Comparison of ENCODE assay signal across 12 cellular contexts in genomic region chr12:13211191-13211858, GRCh38. TPM values are rescaled to one million over a fixed set of nuclear protein-coding genes. Genes with fewer than 3 reads are reported as not detected.
A peak's percentile ranks its signal among the peaks of the same experiment; 100 is the strongest.
DNase-seq lines count a peak whose midpoint lies in the region; ATAC-seq and TF ChIP-seq lines count a peak whose summit lies in the region.
"Had no signal": no experiment of that assay in that cellular context is flagged by ENCODE, and none has a peak within 500 bp of the region (broad histone marks: within the 10 kb centered on the region; RNA-seq: fewer than 3 reads in every experiment).

No MANE protein-coding gene starts in this region.

- no peak for ATAC-seq in stimulated activated naive CD8-positive, alpha-beta T cell treated with anti-CD3 and anti-CD28 coated beads, Interleukin-15, amount 100 ng/mL, for 72 hours
- no peak for ATAC-seq in stimulated activated naive CD8-positive, alpha-beta T cell treated with anti-CD3 and anti-CD28 coated beads, Interleukin-15, Interleukin-2, amounts not matched to agents 100 U/mL and 50 U/mL, for 24 hours
- peak; percentile 59 to 68 for ATAC-seq in activated T-cell treated with anti-CD3 and anti-CD28 coated beads, Interleukin-2, amount 50 U/mL, for 72 hours (replicated peaks in 1 of 2)

- no peaks in the 10 kb centered on the region for H3K36me3 Mint-ChIP-seq in activated T-cell treated with anti-CD3 and anti-CD28 coated beads, Interleukin-2, amount 50 U/mL, for 72 hours (ENCODE audit: insufficient read depth in 2 of 2)

- H3K27me3 Mint-ChIP-seq in stimulated activated naive CD8-positive, alpha-beta T cell treated with anti-CD3 and anti-CD28 coated beads, Interleukin-15, amount 100 ng/mL, for 72 hours = no peaks in the 10 kb centered on the region
- H3K27me3 Mint-ChIP-seq in activated T-cell treated with anti-CD3 and anti-CD28 coated beads, Interleukin-2, amount 50 U/mL, for 72 hours (ENCODE audit: low read depth) = no peaks in the 10 kb centered on the region
- H3K27me3 Mint-ChIP-seq: stimulated activated naive CD8-positive, alpha-beta T cell treated with anti-CD3 and anti-CD28 coated beads, Interleukin-15, Interleukin-2, amounts not matched to agents 100 ng/mL and 50 ng/mL, for 24 hours had no signal

- peaks cover 46% of the 10 kb centered on the region for H3K4me1 Mint-ChIP-seq in stimulated activated naive CD8-positive, alpha-beta T cell treated with anti-CD3 and anti-CD28 coated beads, Interleukin-15, amount 100 ng/mL, for 72 hours
- H3K4me1 Mint-ChIP-seq in activated T-cell treated with anti-CD3 and anti-CD28 coated beads, Interleukin-2, amount 50 U/mL, for 72 hours (ENCODE audit: low read depth) = peaks cover 44% of the 10 kb centered on the region

- H3K9me3 Mint-ChIP-seq in stimulated activated naive CD8-positive, alpha-beta T cell treated with anti-CD3 and anti-CD28 coated beads, Interleukin-15, amount 100 ng/mL, for 72 hours = no peaks in the 10 kb centered on the region
- no peaks in the 10 kb centered on the region for H3K9me3 Mint-ChIP-seq in activated T-cell treated with anti-CD3 and anti-CD28 coated beads, Interleukin-2, amount 50 U/mL, for 72 hours
- H3K9me3 Mint-ChIP-seq: CD14-positive monocyte; stimulated activated naive CD8-positive, alpha-beta T cell treated with anti-CD3 and anti-CD28 coated beads, Interleukin-15, Interleukin-2, amounts not matched to agents 100 ng/mL and 50 ng/mL, for 24 hours had no signal

- peak overlapping the region; percentile 8 to 9 for H3K4me3 Mint-ChIP-seq in stimulated activated naive CD8-positive, alpha-beta T cell treated with anti-CD3 and anti-CD28 coated beads, Interleukin-15, amount 100 ng/mL, for 72 hours
- H3K4me3 Mint-ChIP-seq in activated T-cell treated with anti-CD3 and anti-CD28 coated beads, Interleukin-2, amount 50 U/mL, for 72 hours = peak overlapping the region; percentile 48 to 62
- H3K4me3 Mint-ChIP-seq: mesothelial cell of epicardium; stimulated activated naive CD8-positive, alpha-beta T cell treated with anti-CD3 and anti-CD28 coated beads, Interleukin-15, Interleukin-2, amounts not matched to agents 100 ng/mL and 50 ng/mL, for 24 hours had no signal

- TF ChIP-seq CTCF in fibroblast of the aortic adventitia (IDR thresholded peaks at IDR 0.05; ENCODE audit: insufficient read depth, low read length) = no peak

- H3K4me3 ChIP-seq in fibroblast of the aortic adventitia (ENCODE audit: low read depth, low read length) = no peak overlapping the region
- H3K4me3 ChIP-seq: spleen had no signal

- no peak for DNase-seq in stimulated activated naive CD8-positive, alpha-beta T cell treated with anti-CD3 and anti-CD28 coated beads, Interleukin-15, amount 100 ng/mL, for 72 hours
- DNase-seq in stimulated activated naive CD8-positive, alpha-beta T cell treated with anti-CD3 and anti-CD28 coated beads, Interleukin-15, Interleukin-2, amounts not matched to agents 100 U/mL and 50 U/mL, for 24 hours = no peak
- DNase-seq in activated T-cell treated with anti-CD3 and anti-CD28 coated beads, Interleukin-2, amount 50 U/mL, for 72 hours = peak; percentile 27 to 31
- DNase-seq in fibroblast of the aortic adventitia (ENCODE audit: low read depth) (peak; percentile 41), LoVo (ENCODE audit: low spot score) (no peak), NCI-H2107 treated with DMSO at 0.1 percent for 48 hours (lab: John Stamatoyannopoulos, UW; ENCODE audit: unreplicated experiment) (no peak), SIG-M5 (lab: John Stamatoyannopoulos, UW) (no peak), ecto neural progenitor cell (ENCODE audit: low spot score) (no peak)
- DNase-seq: spleen had no signal

- no peak overlapping the region for H3K27ac Mint-ChIP-seq in stimulated activated naive CD8-positive, alpha-beta T cell treated with anti-CD3 and anti-CD28 coated beads, Interleukin-15, amount 100 ng/mL, for 72 hours
- peak overlapping the region; percentile 56 for H3K27ac Mint-ChIP-seq in activated T-cell treated with anti-CD3 and anti-CD28 coated beads, Interleukin-2, amount 50 U/mL, for 72 hours
- H3K27ac Mint-ChIP-seq: mesothelial cell of epicardium had no signal

RNA-seq across cellular contexts. Expression of gene EMP1, which starts 14.8 kb away (rescaled TPM):
- 10 to 100 TPM in 1 of 2 donors, 1 to 10 TPM in 1; 4.2 to 19.2 TPM for total RNA-seq in activated T-cell treated with anti-CD3 and anti-CD28 coated beads, Interleukin-2, amount 50 U/mL, for 72 hours
- 19.1 and 244 TPM in 2 replicates for total RNA-seq in fibroblast of the aortic adventitia (ENCODE audit: low replicate concordance)

Comparison
In these comparisons a context has a peak if more than half of its experiments do, and no peak if none do; other contexts are left out.
1. ATAC-seq: peak in activated T-cell treated with anti-CD3 and anti-CD28 coated beads, Interleukin-2, amount 50 U/mL, for 72 hours (2 of 2); none in stimulated activated naive CD8-positive, alpha-beta T cell treated with anti-CD3 and anti-CD28 coated beads, Interleukin-15, amount 100 ng/mL, for 72 hours (single experiment) and stimulated activated naive CD8-positive, alpha-beta T cell treated with anti-CD3 and anti-CD28 coated beads, Interleukin-15, Interleukin-2, amounts not matched to agents 100 U/mL and 50 U/mL, for 24 hours (single experiment).
2. DNase-seq: peak in activated T-cell treated with anti-CD3 and anti-CD28 coated beads, Interleukin-2, amount 50 U/mL, for 72 hours (2 of 2) and fibroblast of the aortic adventitia (single experiment); none in stimulated activated naive CD8-positive, alpha-beta T cell treated with anti-CD3 and anti-CD28 coated beads, Interleukin-15, amount 100 ng/mL, for 72 hours (0 of 2), stimulated activated naive CD8-positive, alpha-beta T cell treated with anti-CD3 and anti-CD28 coated beads, Interleukin-15, Interleukin-2, amounts not matched to agents 100 U/mL and 50 U/mL, for 24 hours (single experiment), LoVo (single experiment), NCI-H2107 treated with DMSO at 0.1 percent for 48 hours (single experiment), SIG-M5 (single experiment) and ecto neural progenitor cell (single experiment).